Comparison of ENCODE assay signal across 1 cellular context in the genomic region with DNA sequence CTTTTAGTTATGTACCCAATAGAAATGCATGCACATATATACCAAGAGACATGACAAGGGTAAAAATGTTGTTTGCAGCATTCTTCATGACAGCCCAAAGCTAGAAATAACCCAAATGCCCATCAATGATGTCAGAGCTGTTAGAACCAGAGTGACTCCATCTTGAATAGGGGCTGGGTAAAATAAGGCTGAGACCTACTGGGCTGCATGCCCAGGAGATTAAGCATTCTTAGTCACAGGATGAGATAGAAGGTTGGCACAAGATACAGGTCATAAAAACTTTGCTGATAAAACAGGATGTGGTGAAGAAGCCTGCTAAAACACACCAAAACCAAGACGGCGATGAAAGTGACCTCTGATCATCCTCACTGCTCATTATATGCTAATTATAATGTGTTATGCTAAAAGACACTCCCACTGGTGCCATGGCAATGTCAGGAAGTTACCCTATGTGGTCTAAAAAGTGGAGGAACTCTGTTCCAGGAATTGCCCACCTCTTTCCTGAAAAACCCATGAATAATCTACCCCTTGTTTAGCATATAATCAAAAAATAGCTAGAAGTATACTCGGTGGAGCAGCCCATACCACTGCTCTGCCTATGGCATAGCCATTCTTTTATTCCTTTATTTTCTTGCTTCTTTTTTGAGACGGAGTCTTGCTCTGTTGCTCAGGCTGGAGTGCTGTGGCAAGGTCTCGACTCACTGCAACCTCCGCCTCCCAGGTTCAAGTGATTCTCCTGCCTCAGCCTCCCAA.
TF ChIP-seq lines count a peak whose summit lies in the region.

No MANE protein-coding gene starts in this region.

TF ChIP-seq in K562, 482 proteins besides CTCF, POLR2A, EP300 and RAD21 (continued from another document and continues in another):
- TF ChIP-seq, protein P1, sequence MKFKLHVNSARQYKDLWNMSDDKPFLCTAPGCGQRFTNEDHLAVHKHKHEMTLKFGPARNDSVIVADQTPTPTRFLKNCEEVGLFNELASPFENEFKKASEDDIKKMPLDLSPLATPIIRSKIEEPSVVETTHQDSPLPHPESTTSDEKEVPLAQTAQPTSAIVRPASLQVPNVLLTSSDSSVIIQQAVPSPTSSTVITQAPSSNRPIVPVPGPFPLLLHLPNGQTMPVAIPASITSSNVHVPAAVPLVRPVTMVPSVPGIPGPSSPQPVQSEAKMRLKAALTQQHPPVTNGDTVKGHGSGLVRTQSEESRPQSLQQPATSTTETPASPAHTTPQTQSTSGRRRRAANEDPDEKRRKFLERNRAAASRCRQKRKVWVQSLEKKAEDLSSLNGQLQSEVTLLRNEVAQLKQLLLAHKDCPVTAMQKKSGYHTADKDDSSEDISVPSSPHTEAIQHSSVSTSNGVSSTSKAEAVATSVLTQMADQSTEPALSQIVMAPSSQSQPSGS (CRISPR knock-in tag; IDR thresholded peaks at IDR 0.05) = no peak
- TF ChIP-seq, protein P2, sequence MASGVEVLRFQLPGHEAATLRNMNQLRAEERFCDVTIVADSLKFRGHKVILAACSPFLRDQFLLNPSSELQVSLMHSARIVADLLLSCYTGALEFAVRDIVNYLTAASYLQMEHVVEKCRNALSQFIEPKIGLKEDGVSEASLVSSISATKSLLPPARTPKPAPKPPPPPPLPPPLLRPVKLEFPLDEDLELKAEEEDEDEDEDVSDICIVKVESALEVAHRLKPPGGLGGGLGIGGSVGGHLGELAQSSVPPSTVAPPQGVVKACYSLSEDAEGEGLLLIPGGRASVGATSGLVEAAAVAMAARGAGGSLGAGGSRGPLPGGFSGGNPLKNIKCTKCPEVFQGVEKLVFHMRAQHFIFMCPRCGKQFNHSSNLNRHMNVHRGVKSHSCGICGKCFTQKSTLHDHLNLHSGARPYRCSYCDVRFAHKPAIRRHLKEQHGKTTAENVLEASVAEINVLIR (CRISPR knock-in tag; IDR thresholded peaks at IDR 0.05) = peak; percentile 96
- TF ChIP-seq UBTF (IDR thresholded peaks at IDR 0.05; ENCODE audit: borderline replicate concordance in 1 of 2, low read depth in 2 of 2, low read length in 2 of 2) (no peak), SMAD3 (CRISPR knock-in tag; conservative IDR thresholded peaks at IDR 0.05) (peak; percentile 99), DIDO1 (tag; IDR thresholded peaks at IDR 0.05; ENCODE audit: low read depth) (peak; percentile 97), ELF1 (tag; IDR thresholded peaks at IDR 0.05) (peak; percentile 38; the same call in 1 of the 2 replicates), HDAC2 (IDR thresholded peaks at IDR 0.05) (no peak), BRCA1 (IDR thresholded peaks at IDR 0.05) (no peak), BRCA1 (CRISPR knock-in tag; IDR thresholded peaks at IDR 0.05) (no peak), MTA2 (IDR thresholded peaks at IDR 0.05; ENCODE audit: low read depth) (no peak), HMG20B (CRISPR knock-in tag; IDR thresholded peaks at IDR 0.05) (peak; percentile 95), MYBL2 (IDR thresholded peaks at IDR 0.05; ENCODE audit: low read depth) (no peak), MYBL2 (CRISPR knock-in tag; IDR thresholded peaks at IDR 0.05; ENCODE audit: borderline replicate concordance) (no peak), ZBTB17 (CRISPR knock-in tag; IDR thresholded peaks at IDR 0.05) (peak; percentile 97), ZC3H8 (IDR thresholded peaks at IDR 0.05) (no peak), SREBF2 (CRISPR knock-in tag; IDR thresholded peaks at IDR 0.05) (no peak), KDM1A (IDR thresholded peaks at IDR 0.05) (no peak), RERE (CRISPR knock-in tag; IDR thresholded peaks at IDR 0.05; ENCODE audit: borderline replicate concordance) (no peak), RCOR1 (IDR thresholded peaks at IDR 0.05; ENCODE audit: borderline replicate concordance in 1 of 2, low read depth in 2 of 2, low read length in 2 of 2) (no peak), CBFB (CRISPR knock-in tag; IDR thresholded peaks at IDR 0.05) (no peak), JUND (IDR thresholded peaks at IDR 0.05; ENCODE audit: borderline replicate concordance, low read depth, low read length) (no peak), JUND (tag; IDR thresholded peaks at IDR 0.05; ENCODE audit: borderline replicate concordance, low read depth, low read length) (peak; percentile 85; the same call in 2 of the 3 replicates), BCOR (IDR thresholded peaks at IDR 0.05) (no peak), L3MBTL2 (IDR thresholded peaks at IDR 0.05) (no peak), ZNF146 (CRISPR knock-in tag; IDR thresholded peaks at IDR 0.05; ENCODE audit: unreplicated experiment) (no peak), JUNB (CRISPR knock-in tag; conservative IDR thresholded peaks at IDR 0.05) (peak; percentile 87), ELK3 (CRISPR knock-in tag; IDR thresholded peaks at IDR 0.05) (peak; percentile 97), TAF7 (tag; IDR thresholded peaks at IDR 0.05) (peak; percentile 98), BACH1 (tag; IDR thresholded peaks at IDR 0.05) (peak; percentile 99), SMARCA4 (IDR thresholded peaks at IDR 0.05) (no peak), EGR1 (conservative IDR thresholded peaks at IDR 0.05) (no peak), ZNF77 (CRISPR knock-in tag; IDR thresholded peaks at IDR 0.05) (peak; percentile 91), TCFL5 (CRISPR knock-in tag; conservative IDR thresholded peaks at IDR 0.05) (peak; percentile 99), MXI1 (IDR thresholded peaks at IDR 0.05; ENCODE audit: low read depth, low read length) (no peak), ASH1L (IDR thresholded peaks at IDR 0.05; ENCODE audit: borderline replicate concordance, low read depth, partially characterized antibody) (no peak), ZNF174 (CRISPR knock-in tag; IDR thresholded peaks at IDR 0.05) (peak; percentile 97)
- TF ChIP-seq, protein P3, sequence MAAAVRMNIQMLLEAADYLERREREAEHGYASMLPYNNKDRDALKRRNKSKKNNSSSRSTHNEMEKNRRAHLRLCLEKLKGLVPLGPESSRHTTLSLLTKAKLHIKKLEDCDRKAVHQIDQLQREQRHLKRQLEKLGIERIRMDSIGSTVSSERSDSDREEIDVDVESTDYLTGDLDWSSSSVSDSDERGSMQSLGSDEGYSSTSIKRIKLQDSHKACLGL (CRISPR knock-in tag; IDR thresholded peaks at IDR 0.05; ENCODE audit: borderline replicate concordance, poor library complexity, severe bottlenecking) = peak; percentile 85
- TF ChIP-seq, protein P4, sequence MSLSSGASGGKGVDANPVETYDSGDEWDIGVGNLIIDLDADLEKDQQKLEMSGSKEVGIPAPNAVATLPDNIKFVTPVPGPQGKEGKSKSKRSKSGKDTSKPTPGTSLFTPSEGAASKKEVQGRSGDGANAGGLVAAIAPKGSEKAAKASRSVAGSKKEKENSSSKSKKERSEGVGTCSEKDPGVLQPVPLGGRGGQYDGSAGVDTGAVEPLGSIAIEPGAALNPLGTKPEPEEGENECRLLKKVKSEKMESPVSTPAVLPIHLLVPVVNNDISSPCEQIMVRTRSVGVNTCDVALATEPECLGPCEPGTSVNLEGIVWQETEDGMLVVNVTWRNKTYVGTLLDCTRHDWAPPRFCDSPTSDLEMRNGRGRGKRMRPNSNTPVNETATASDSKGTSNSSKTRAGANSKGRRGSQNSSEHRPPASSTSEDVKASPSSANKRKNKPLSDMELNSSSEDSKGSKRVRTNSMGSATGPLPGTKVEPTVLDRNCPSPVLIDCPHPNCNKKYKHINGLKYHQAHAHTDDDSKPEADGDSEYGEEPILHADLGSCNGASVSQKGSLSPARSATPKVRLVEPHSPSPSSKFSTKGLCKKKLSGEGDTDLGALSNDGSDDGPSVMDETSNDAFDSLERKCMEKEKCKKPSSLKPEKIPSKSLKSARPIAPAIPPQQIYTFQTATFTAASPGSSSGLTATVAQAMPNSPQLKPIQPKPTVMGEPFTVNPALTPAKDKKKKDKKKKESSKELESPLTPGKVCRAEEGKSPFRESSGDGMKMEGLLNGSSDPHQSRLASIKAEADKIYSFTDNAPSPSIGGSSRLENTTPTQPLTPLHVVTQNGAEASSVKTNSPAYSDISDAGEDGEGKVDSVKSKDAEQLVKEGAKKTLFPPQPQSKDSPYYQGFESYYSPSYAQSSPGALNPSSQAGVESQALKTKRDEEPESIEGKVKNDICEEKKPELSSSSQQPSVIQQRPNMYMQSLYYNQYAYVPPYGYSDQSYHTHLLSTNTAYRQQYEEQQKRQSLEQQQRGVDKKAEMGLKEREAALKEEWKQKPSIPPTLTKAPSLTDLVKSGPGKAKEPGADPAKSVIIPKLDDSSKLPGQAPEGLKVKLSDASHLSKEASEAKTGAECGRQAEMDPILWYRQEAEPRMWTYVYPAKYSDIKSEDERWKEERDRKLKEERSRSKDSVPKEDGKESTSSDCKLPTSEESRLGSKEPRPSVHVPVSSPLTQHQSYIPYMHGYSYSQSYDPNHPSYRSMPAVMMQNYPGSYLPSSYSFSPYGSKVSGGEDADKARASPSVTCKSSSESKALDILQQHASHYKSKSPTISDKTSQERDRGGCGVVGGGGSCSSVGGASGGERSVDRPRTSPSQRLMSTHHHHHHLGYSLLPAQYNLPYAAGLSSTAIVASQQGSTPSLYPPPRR (CRISPR knock-in tag; IDR thresholded peaks at IDR 0.05; ENCODE audit: borderline replicate concordance) = no peak
- TF ChIP-seq, protein P5, sequence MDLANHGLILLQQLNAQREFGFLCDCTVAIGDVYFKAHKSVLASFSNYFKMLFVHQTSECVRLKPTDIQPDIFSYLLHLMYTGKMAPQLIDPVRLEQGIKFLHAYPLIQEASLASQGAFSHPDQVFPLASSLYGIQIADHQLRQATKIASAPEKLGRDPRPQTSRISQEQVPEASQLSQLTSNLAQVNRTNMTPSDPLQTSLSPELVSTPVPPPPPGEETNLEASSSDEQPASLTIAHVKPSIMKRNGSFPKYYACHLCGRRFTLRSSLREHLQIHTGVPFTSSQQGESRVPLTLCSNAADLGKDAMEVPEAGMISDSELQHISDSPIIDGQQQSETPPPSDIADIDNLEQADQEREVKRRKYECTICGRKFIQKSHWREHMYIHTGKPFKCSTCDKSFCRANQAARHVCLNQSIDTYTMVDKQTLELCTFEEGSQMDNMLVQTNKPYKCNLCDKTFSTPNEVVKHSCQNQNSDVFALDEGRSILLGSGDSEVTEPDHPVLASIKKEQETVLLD (IDR thresholded peaks at IDR 0.05) = 0 out of 2 replicates have a peak, but pooled peaks have one; percentile 32
